ENCODE assay signal across 8 cellular contexts in genomic region chr3:134473868-134474546, GRCh38. TPM values are rescaled to one million over a fixed set of nuclear protein-coding genes. Genes with fewer than 3 reads are reported as not detected.
A peak's percentile ranks its signal among the peaks of the same experiment; 100 is the strongest.
DNase-seq lines count a peak whose midpoint lies in the region; ATAC-seq, FAIRE-seq and TF ChIP-seq lines count a peak whose summit lies in the region.

No MANE protein-coding gene starts in this region.

- no peak overlapping the region for H3K27ac Mint-ChIP-seq in T-cell

- intact Hi-C loops in A673 (cut with micrococcal nuclease; ENCODE audit: unreplicated experiment) = loop anchor here (1.0 to 2.0 kb wide), 4 partner anchors 166 to 543 kb away; no protein-coding TSS in a partner anchor
- intact Hi-C loops in right cardiac atrium (cut with DNase I) = loop anchor here in 3 of 4 donors (2.0 to 10.0 kb wide), 5 partner anchors 89 to 259 kb away; no protein-coding TSS in a partner anchor
- intact Hi-C loops in gastrocnemius medialis (cut with DNase I; ENCODE audit: low total_unique reads) = loop anchor here (1.0 to 10.0 kb wide), 2 partner anchors 166 to 539 kb away; no protein-coding TSS in a partner anchor

- POLR2A ChIA-PET in A673 (lab: Charles Lee; ENCODE audit: low non-redundant PET) = no interaction called here
- POLR2A ChIA-PET in T-cell (lab: Charles Lee) = no interaction called here

- peak; percentile 70 to 86 (median 76) for ATAC-seq in T-cell (replicated peaks in 1 of 4)
- peak; percentile 37 to 50 for ATAC-seq in right cardiac atrium
- peak; percentile 63 to 75 for ATAC-seq in gastrocnemius medialis
- ATAC-seq in HG02884 (IDR thresholded peaks at IDR 0.05; ENCODE audit: unreplicated experiment) = no peak

- peaks cover 0 to 5% (median 3%) of the 10 kb centered on the region in 3 donors for H3K4me1 Mint-ChIP-seq in T-cell

- peaks cover 29% of the 10 kb centered on the region for H3K36me3 Mint-ChIP-seq in T-cell

- no peaks in the 10 kb centered on the region for H3K9me3 Mint-ChIP-seq in T-cell

- WGBS in right cardiac atrium = 31% methylated on average over 9 of the region's 9 CpGs

- H3K4me1 ChIP-seq in A673 (ENCODE audit: insufficient read depth, low read length, poor library complexity, severe bottlenecking) (no peaks in the 10 kb centered on the region), right cardiac atrium (ENCODE audit: control insufficient read depth, insufficient read depth, low read length) (peaks cover 2% of the 10 kb centered on the region), gastrocnemius medialis (peaks cover 12 to 15% of the 10 kb centered on the region in 2 donors)

- no peaks in the 10 kb centered on the region for H3K27me3 ChIP-seq in A673 (replicated peaks; ENCODE audit: insufficient read depth, low read depth, low read length, poor library complexity)
- H3K27me3 ChIP-seq in right cardiac atrium (ENCODE audit: control insufficient read depth, insufficient read depth) = no peaks in the 10 kb centered on the region
- H3K27me3 ChIP-seq in gastrocnemius medialis = no peaks in the 10 kb centered on the region

- no peaks in the 10 kb centered on the region for H3K9me3 ChIP-seq in A673 (ENCODE audit: low read depth, low read length, poor library complexity, severe bottlenecking)
- no peaks in the 10 kb centered on the region for H3K9me3 ChIP-seq in right cardiac atrium (ENCODE audit: control insufficient read depth, low read length)
- no peaks in the 10 kb centered on the region for H3K9me3 ChIP-seq in gastrocnemius medialis

- TF ChIP-seq POLR2A in gastrocnemius medialis (IDR thresholded peaks at IDR 0.05) = no peak

- H3K27me3 Mint-ChIP-seq in T-cell = no peaks in the 10 kb centered on the region

- CTCF ChIA-PET in A673 (lab: Charles Lee) (interaction anchor here (0.7 to 2.5 kb wide), 5 partner anchors 8 to 262 kb away, joined by 3 to 16 read pairs (median 5); no protein-coding TSS in a partner anchor), T-cell (lab: Charles Lee) (interaction anchor here (0.6 to 3.3 kb wide), 29 partner anchors 8 to 1743 kb away, joined by 3 to 28 read pairs (median 3); partner anchors contain the start of genes ANAPC13 (in 1 of the 2) and CEP63 (in 1 of the 2))

- H3K27ac ChIP-seq in A673 (ENCODE audit: low read depth, low read length, poor library complexity, severe bottlenecking) (no peak overlapping the region), right cardiac atrium (ENCODE audit: low read length) (no peak overlapping the region), gastrocnemius medialis (no peak overlapping the region)

- H3K4me3 Mint-ChIP-seq in T-cell = no peak overlapping the region

- BruUV-seq in A673 (replicated peaks; lab: Mats Ljungman, UMichigan) = no TSS peak

- H3K36me3 ChIP-seq in A673 (ENCODE audit: insufficient read depth, low read length, poor library complexity, severe bottlenecking) = peaks cover 19% of the 10 kb centered on the region
- peaks cover 0 to 19% of the 10 kb centered on the region in 2 donors for H3K36me3 ChIP-seq in gastrocnemius medialis

- FAIRE-seq in GM18507 (lab: Jason Lieb, UNC) = peak; percentile 89

- H3K4me3 ChIP-seq in A673 (ENCODE audit: low read depth, low read length, poor library complexity, severe bottlenecking) (no peak overlapping the region), right cardiac atrium (ENCODE audit: low read length) (no peak overlapping the region), gastrocnemius medialis (no peak overlapping the region)

- DNase-seq in A673 (ENCODE audit: low spot score) (peak; percentile 81), GM18507 (ENCODE audit: extremely low spot score, insufficient read length, low read depth) (no peak), NCI-H1092 (lab: John Stamatoyannopoulos, UW) (peak; percentile 69), T-cell (peak; percentile 31 to 90 (median 69)), amniotic stem cell (lab: John Stamatoyannopoulos, UW) (peak; percentile 86), right cardiac atrium (peak; percentile 61 to 83 (median 64)), gastrocnemius medialis (peak; percentile 40 to 41)

- TF ChIP-seq CTCF in A673 (conservative IDR thresholded peaks at IDR 0.05; ENCODE audit: low read depth, low read length) (peak; percentile 81), gastrocnemius medialis (IDR thresholded peaks at IDR 0.05 in 4 of 5, conservative IDR thresholded peaks at IDR 0.05 in 1 of 5) (peak; percentile 68 to 82 (median 79))

- in situ Hi-C loops in gastrocnemius medialis (cut with MboI; ENCODE audit: low sequenced_read_pairs in 4 of 4) = loop anchor here (5.0 to 10.0 kb wide), 5 partner anchors 89 to 262 kb away; partner anchors contain the start of gene AMOTL2 (in 1 of the 4)

RNA-seq across cellular contexts. Expression of gene ANAPC13, which starts 11.8 kb away (rescaled TPM):
- total RNA-seq in A673 (2021) = 60.2 and 69.7 TPM in 2 replicates
- 10 to 100 TPM; 20.7 to 31.8 (median 22.6) TPM for total RNA-seq in T-cell
- total RNA-seq in right cardiac atrium = 10 to 100 TPM; 75.6 to 95.8 (median 81.3) TPM
- 87.7 TPM for polyA plus RNA-seq in right cardiac atrium
- total RNA-seq in gastrocnemius medialis = 10 to 100 TPM; 32.3 to 82.2 (median 78.7) TPM

RNA-seq across cellular contexts. Expression of gene CEP63, which starts 11.8 kb away (rescaled TPM):
- 29.2 and 31.8 TPM in 2 replicates for total RNA-seq in A673 (2021)
- total RNA-seq in T-cell = 10 to 100 TPM; 21.7 to 26.1 (median 24.6) TPM
- 10 to 100 TPM; 31.3 to 41.6 (median 39.4) TPM for total RNA-seq in right cardiac atrium
- polyA plus RNA-seq in right cardiac atrium = 34.6 TPM
- total RNA-seq in gastrocnemius medialis = 10 to 100 TPM; 21.4 to 23.5 (median 22.4) TPM
